In genomic region chr1:27770293-27770830, GRCh38 we compare ENCODE assay signal across 31 cellular contexts.
"Had no signal": no experiment of that assay in that cellular context is flagged by ENCODE, and none has a peak within 500 bp of the region (broad histone marks: within the 10 kb centered on the region; RNA-seq: fewer than 3 reads in every experiment).

No MANE protein-coding gene starts in this region.

- H3K27ac Mint-ChIP-seq: activated CD4-positive, alpha-beta T cell treated with anti-CD3 and anti-CD28 coated beads, Interleukin-2, amount 10 ng/mL, durations not matched to agents 24 days and 14 days; activated CD8-positive, alpha-beta T cell treated with anti-CD3 and anti-CD28 coated beads for 36 hours; activated naive CD8-positive, alpha-beta T cell treated with anti-CD3 and anti-CD28 coated beads for 36 hours; activated T-cell treated with anti-CD3 and anti-CD28 coated beads, Interleukin-2, amount 50 U/mL, for 72 hours; activated T-helper 17 cell treated with anti-CD3 and anti-CD28 coated beads, Interleukin-2, amount 50 U/mL, for 72 hours; T-helper 1 cell treated with Interleukin-12 subunit alpha and Interleukin-12 subunit beta and Interleukin-4 antibody, amounts not matched to agents 30 μg/mL and 1 μg/mL, for 36 hours; T-helper 2 cell treated with Interferon-gamma antibody and Interleukin-4, amounts not matched to agents 5 μg/mL and 100 μg/mL, for 36 hours had no signal

- H3K27me3 ChIP-seq: brain microvascular endothelial cell, SJSA1 had no signal

- H3K9me3 ChIP-seq: SJSA1 had no signal

- H3K4me3 Mint-ChIP-seq: activated CD4-positive, alpha-beta T cell treated with anti-CD3 and anti-CD28 coated beads, Interleukin-2, amount 10 ng/mL, durations not matched to agents 24 days and 14 days; activated CD8-positive, alpha-beta T cell treated with anti-CD3 and anti-CD28 coated beads for 36 hours; activated naive CD8-positive, alpha-beta T cell treated with anti-CD3 and anti-CD28 coated beads for 36 hours; activated T-cell treated with anti-CD3 and anti-CD28 coated beads, Interleukin-2, amount 50 U/mL, for 72 hours; T-helper 1 cell treated with Interleukin-12 subunit alpha and Interleukin-12 subunit beta and Interleukin-4 antibody, amounts not matched to agents 30 μg/mL and 1 μg/mL, for 36 hours; T-helper 2 cell treated with Interferon-gamma antibody and Interleukin-4, amounts not matched to agents 5 μg/mL and 100 μg/mL, for 36 hours had no signal

- DNase-seq: activated CD4-positive, alpha-beta T cell treated with anti-CD3 and anti-CD28 coated beads, Interleukin-2, amount 10 ng/mL, durations not matched to agents 24 days and 14 days; activated CD4-positive, alpha-beta T cell treated with anti-CD3 and anti-CD28 coated beads, Interleukin-2, amount 50 U/mL, for 4 hours; activated CD8-positive, alpha-beta T cell treated with anti-CD3 and anti-CD28 coated beads for 36 hours; activated effector memory CD4-positive, alpha-beta T cell treated with anti-CD3 and anti-CD28 coated beads, Interleukin-2, amount 50 U/mL, for 16 hours; activated naive CD4-positive, alpha-beta T cell; activated naive CD4-positive, alpha-beta T cell treated with anti-CD3 and anti-CD28 coated beads, Interleukin-2, amount 50 U/mL, for 16 hours; activated naive CD8-positive, alpha-beta T cell treated with anti-CD3 and anti-CD28 coated beads for 36 hours; activated T-cell treated with anti-CD3 and anti-CD28 coated beads, Interleukin-2, amount 50 U/mL, for 1 hour; activated T-cell treated with anti-CD3 and anti-CD28 coated beads, Interleukin-2, amount 50 U/mL, for 72 hours; amniotic stem cell; aorta; brain microvascular endothelial cell; central memory CD4-positive, alpha-beta T cell; MM.1S; MV-4-11; NCI-H1092; NCI-H1436 treated with DMSO at 0.1 percent for 48 hours; NCI-H1694 treated with DMSO at 0.1 percent for 48 hours; NCI-H2029; NCI-H2171 treated with DMSO at 0.1 percent for 48 hours; NCI-H2227 treated with DMSO at 0.1 percent for 48 hours; NCI-H446; NCI-H510A treated with DMSO at 0.1 percent for 48 hours; NCI-H526 treated with DMSO at 0.1 percent for 48 hours; NCI-H774; OCI-M1; SHP77 treated with DMSO at 0.1 percent for 48 hours had no signal

- H3K9me3 Mint-ChIP-seq: activated CD4-positive, alpha-beta T cell treated with anti-CD3 and anti-CD28 coated beads, Interleukin-2, amount 10 ng/mL, durations not matched to agents 24 days and 14 days; activated CD8-positive, alpha-beta T cell treated with anti-CD3 and anti-CD28 coated beads for 36 hours; activated naive CD8-positive, alpha-beta T cell treated with anti-CD3 and anti-CD28 coated beads for 36 hours; activated T-cell treated with anti-CD3 and anti-CD28 coated beads, Interleukin-2, amount 50 U/mL, for 72 hours; activated T-helper 17 cell treated with anti-CD3 and anti-CD28 coated beads, Interleukin-2, amount 50 U/mL, for 72 hours; T-helper 1 cell treated with Interleukin-12 subunit alpha and Interleukin-12 subunit beta and Interleukin-4 antibody, amounts not matched to agents 30 μg/mL and 1 μg/mL, for 36 hours; T-helper 2 cell treated with Interferon-gamma antibody and Interleukin-4, amounts not matched to agents 5 μg/mL and 100 μg/mL, for 36 hours had no signal

- H3K4me3 ChIP-seq: SJSA1 had no signal

- ATAC-seq: activated CD8-positive, alpha-beta T cell treated with anti-CD3 and anti-CD28 coated beads for 36 hours; activated T-cell treated with anti-CD3 and anti-CD28 coated beads, Interleukin-2, amount 50 U/mL, for 72 hours; activated T-helper 17 cell treated with anti-CD3 and anti-CD28 coated beads, Interleukin-2, amount 50 U/mL, for 72 hours had no signal

- H3K36me3 ChIP-seq: brain microvascular endothelial cell had no signal

- H3K27ac ChIP-seq: brain microvascular endothelial cell, SJSA1 had no signal

- H3K27me3 Mint-ChIP-seq: activated CD8-positive, alpha-beta T cell treated with anti-CD3 and anti-CD28 coated beads for 36 hours; activated naive CD8-positive, alpha-beta T cell treated with anti-CD3 and anti-CD28 coated beads for 36 hours; activated T-helper 17 cell treated with anti-CD3 and anti-CD28 coated beads, Interleukin-2, amount 50 U/mL, for 72 hours had no signal
